8 cellular contexts compared by ENCODE assay signal in the genomic region with DNA sequence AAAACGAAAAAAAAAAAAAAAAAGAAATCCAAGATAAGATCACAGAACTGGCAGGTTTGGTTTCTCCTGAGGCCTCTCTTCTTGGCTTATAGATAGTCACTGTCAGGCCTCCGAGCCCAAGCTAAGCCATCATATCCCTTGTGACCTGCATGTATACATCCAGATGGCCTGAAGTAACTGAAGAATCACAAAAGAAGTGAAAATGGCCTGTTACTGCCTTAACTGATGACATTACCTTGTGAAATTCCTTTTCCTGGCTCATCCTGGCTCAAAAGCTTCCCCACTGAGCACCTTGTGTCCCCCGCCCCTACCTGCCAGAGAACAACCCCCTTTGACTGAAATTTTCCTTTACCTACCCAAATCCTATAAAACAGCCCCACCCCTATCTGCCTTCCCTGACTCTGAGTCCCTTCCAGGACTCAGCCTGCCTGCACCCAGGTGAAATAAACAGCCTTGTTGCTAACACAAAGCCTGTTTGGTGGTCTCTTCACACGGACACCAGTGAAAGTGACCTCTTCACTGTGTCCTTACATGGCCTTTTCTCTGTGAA. TPM values are rescaled to one million over a fixed set of nuclear protein-coding genes. Genes with fewer than 3 reads are reported as not detected.
A peak's percentile ranks its signal among the peaks of the same experiment; 100 is the strongest.
DNase-seq lines count a peak whose midpoint lies in the region; ATAC-seq and TF ChIP-seq lines count a peak whose summit lies in the region.
"Not testable (repeated sequence)": the region's sequence is repeated elsewhere in the genome, so short reads cannot be mapped to it uniquely, and the experiment has no call there.

No MANE protein-coding gene starts in this region.

- not testable (repeated sequence) for H3K27me3 Mint-ChIP-seq in CD4-positive, alpha-beta T cell; T-helper 1 cell treated with Interleukin-12 subunit alpha and Interleukin-12 subunit beta and Interleukin-4 antibody, amounts not matched to agents 30 μg/mL and 1 μg/mL, for 36 hours (ENCODE audit: low read depth); stimulated activated memory B cell treated with anti-CD40 and anti-IgM and Interleukin-4, amounts not matched to agents 10 μg/mL and 1 μg/mL and 100 μg/mL, for 72 hours

- H3K4me3 Mint-ChIP-seq in CD4-positive, alpha-beta T cell = peak overlapping the region; percentile 99
- peak overlapping the region; percentile 94 for H3K4me3 Mint-ChIP-seq in T-helper 1 cell treated with Interleukin-12 subunit alpha and Interleukin-12 subunit beta and Interleukin-4 antibody, amounts not matched to agents 30 μg/mL and 1 μg/mL, for 36 hours
- H3K4me3 Mint-ChIP-seq in stimulated activated memory B cell treated with anti-CD40 and anti-IgM and Interleukin-4, amounts not matched to agents 10 μg/mL and 1 μg/mL and 100 μg/mL, for 72 hours = peak overlapping the region; percentile 91

- peak overlapping the region; percentile 91 for H3K9ac ChIP-seq in muscle layer of colon (ENCODE audit: low read length)

- CTCF ChIA-PET in CD4-positive, alpha-beta T cell (lab: Charles Lee) = interaction anchor here (0.9 to 1.2 kb wide), 2 partner anchors 36 to 148 kb away, joined by 3 read pairs; a partner anchor contains a TSS

- peaks cover 12% of the 10 kb centered on the region for H3K36me3 Mint-ChIP-seq in CD4-positive, alpha-beta T cell (ENCODE audit: low read depth)
- not testable (repeated sequence) for H3K36me3 Mint-ChIP-seq in T-helper 1 cell treated with Interleukin-12 subunit alpha and Interleukin-12 subunit beta and Interleukin-4 antibody, amounts not matched to agents 30 μg/mL and 1 μg/mL, for 36 hours (ENCODE audit: low read depth); stimulated activated memory B cell treated with anti-CD40 and anti-IgM and Interleukin-4, amounts not matched to agents 10 μg/mL and 1 μg/mL and 100 μg/mL, for 72 hours

- POLR2A ChIA-PET in CD4-positive, alpha-beta T cell (lab: Charles Lee) = not testable (repeated sequence)

- peak overlapping the region; percentile 99 for H3K27ac Mint-ChIP-seq in CD4-positive, alpha-beta T cell
- peak overlapping the region; percentile 94 for H3K27ac Mint-ChIP-seq in T-helper 1 cell treated with Interleukin-12 subunit alpha and Interleukin-12 subunit beta and Interleukin-4 antibody, amounts not matched to agents 30 μg/mL and 1 μg/mL, for 36 hours
- H3K27ac Mint-ChIP-seq in stimulated activated memory B cell treated with anti-CD40 and anti-IgM and Interleukin-4, amounts not matched to agents 10 μg/mL and 1 μg/mL and 100 μg/mL, for 72 hours = peak overlapping the region; percentile 91

- H3K4me3 ChIP-seq in astrocyte of the spinal cord (ENCODE audit: low read depth, low read length) (peak overlapping the region; percentile 86), foreskin fibroblast (ENCODE audit: low read depth in 1 of 2, low read length in 2 of 2) (peak overlapping the region; percentile 89 to 90), muscle layer of colon (ENCODE audit: low read depth in 1 of 2, low read length in 2 of 2) (peak overlapping the region; percentile 67 to 94)

- not testable (repeated sequence) for TF ChIP-seq CTCF in CD4-positive, alpha-beta T cell (IDR thresholded peaks at IDR 0.05); astrocyte of the spinal cord (IDR thresholded peaks at IDR 0.05; ENCODE audit: low read depth, low read length); foreskin fibroblast (IDR thresholded peaks at IDR 0.05; ENCODE audit: low read depth, low read length)

- H3K4me1 Mint-ChIP-seq in CD4-positive, alpha-beta T cell (ENCODE audit: low read depth) = peaks cover 43% of the 10 kb centered on the region
- peaks cover 27% of the 10 kb centered on the region for H3K4me1 Mint-ChIP-seq in T-helper 1 cell treated with Interleukin-12 subunit alpha and Interleukin-12 subunit beta and Interleukin-4 antibody, amounts not matched to agents 30 μg/mL and 1 μg/mL, for 36 hours (ENCODE audit: low read depth)
- peaks cover 43% of the 10 kb centered on the region for H3K4me1 Mint-ChIP-seq in stimulated activated memory B cell treated with anti-CD40 and anti-IgM and Interleukin-4, amounts not matched to agents 10 μg/mL and 1 μg/mL and 100 μg/mL, for 72 hours

- intact Hi-C loops in CD4-positive, alpha-beta T cell (cut with DNase I, micrococcal nuclease) = loop anchor here (1.0 to 5.0 kb wide), 6 partner anchors 36 to 250 kb away; a partner anchor contains a TSS

- in situ Hi-C loops in astrocyte of the spinal cord (cut with HindIII; ENCODE audit: low sequenced_read_pairs) = not testable (repeated sequence)

- H3K9me3 ChIP-seq in CD4-positive, alpha-beta T cell (ENCODE audit: control insufficient read depth, low read length); muscle layer of colon (ENCODE audit: low read length): not testable (repeated sequence)

- H3K4me1 ChIP-seq in muscle layer of colon (ENCODE audit: insufficient read depth, low read length) = peaks cover 31% of the 10 kb centered on the region

- not testable (repeated sequence) for H3K27me3 ChIP-seq in CD4-positive, alpha-beta T cell (ENCODE audit: control insufficient read depth, insufficient read depth, low read length); muscle layer of colon (ENCODE audit: control insufficient read depth in 1 of 2, insufficient read depth in 2 of 2, low read length in 2 of 2)

- not testable (repeated sequence) for DNase-seq in CD4-positive, alpha-beta T cell; astrocyte of the spinal cord (ENCODE audit: low read depth, low spot score); foreskin fibroblast

- peak overlapping the region; percentile 60 for H3K27ac ChIP-seq in CD4-positive, alpha-beta T cell (ENCODE audit: low read depth, low read length)
- H3K27ac ChIP-seq in muscle layer of colon (ENCODE audit: low read depth, low read length) = peak overlapping the region; percentile 96

- H3K36me3 ChIP-seq in muscle layer of colon (ENCODE audit: insufficient read depth, low read length) = not testable (repeated sequence)

- peak; percentile 19 for ATAC-seq in CD4-positive, alpha-beta T cell (ENCODE audit: poor library complexity)
- peak; percentile 7 for ATAC-seq in GM21423 (IDR thresholded peaks at IDR 0.05; ENCODE audit: unreplicated experiment)
- ATAC-seq in HG03342 (IDR thresholded peaks at IDR 0.05; ENCODE audit: unreplicated experiment) = peak; percentile 15
- not testable (repeated sequence) for ATAC-seq in stimulated activated memory B cell treated with anti-CD40 and anti-IgM and Interleukin-4, amounts not matched to agents 10 μg/mL and 1 μg/mL and 100 μg/mL, for 72 hours

- H3K9me3 Mint-ChIP-seq in CD4-positive, alpha-beta T cell; T-helper 1 cell treated with Interleukin-12 subunit alpha and Interleukin-12 subunit beta and Interleukin-4 antibody, amounts not matched to agents 30 μg/mL and 1 μg/mL, for 36 hours; stimulated activated memory B cell treated with anti-CD40 and anti-IgM and Interleukin-4, amounts not matched to agents 10 μg/mL and 1 μg/mL and 100 μg/mL, for 72 hours: not testable (repeated sequence)

RNA-seq across cellular contexts. Expression of a gene that starts 36.0 kb away (rescaled TPM):
- 10 to 100 TPM; 15.2 TPM for total RNA-seq in CD4-positive, alpha-beta T cell
